In the genomic region with DNA sequence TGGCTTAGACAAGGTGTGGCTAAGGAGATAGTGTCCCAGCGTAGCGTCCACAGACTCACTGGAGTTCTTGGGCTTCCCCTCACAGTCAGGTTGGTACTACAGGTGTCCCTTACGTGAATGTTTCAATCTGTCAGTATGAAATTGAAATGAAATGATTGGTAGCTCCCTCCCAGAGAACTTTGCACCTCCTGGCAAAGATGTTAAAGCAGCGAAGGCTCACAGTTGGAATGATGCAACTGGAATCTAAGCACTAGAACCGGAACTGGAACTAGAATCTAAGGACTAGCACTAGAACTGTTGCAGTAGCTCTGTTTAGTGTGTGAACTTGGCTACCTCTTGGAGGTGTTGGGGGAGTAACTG, we compare ENCODE assay signal across 8 cellular contexts. TPM values are rescaled to one million over a fixed set of nuclear protein-coding genes. Genes with fewer than 3 reads are reported as not detected.
DNase-seq lines count a peak whose midpoint lies in the region; ATAC-seq and TF ChIP-seq lines count a peak whose summit lies in the region.

No MANE protein-coding gene starts in this region.

- H3K9me3 Mint-ChIP-seq in WTC11, result no peaks in the 10 kb centered on the region

- H3K9ac ChIP-seq in iPS-18a (ENCODE audit: low read length), result no peak overlapping the region

- no peaks in the 10 kb centered on the region for H3K27me3 ChIP-seq in left ventricle myocardium inferior (ENCODE audit: low read depth)
- no peaks in the 10 kb centered on the region for H3K27me3 ChIP-seq in iPS-18a (ENCODE audit: control insufficient read depth, insufficient read depth, low read length)
- H3K27me3 ChIP-seq in thoracic aorta (replicated peaks; ENCODE audit: insufficient read depth), result no peaks in the 10 kb centered on the region

- peaks cover 6% of the 10 kb centered on the region for H3K36me3 Mint-ChIP-seq in WTC11

- H3K27ac Mint-ChIP-seq in WTC11, result peak overlapping the region; percentile 95

- H3K9me3 ChIP-seq in left ventricle myocardium inferior (replicated peaks), result no peaks in the 10 kb centered on the region
- H3K9me3 ChIP-seq in iPS-18a (ENCODE audit: control insufficient read depth, low read depth, low read length), result no peaks in the 10 kb centered on the region
- no peaks in the 10 kb centered on the region for H3K9me3 ChIP-seq in thoracic aorta

- peak overlapping the region; percentile 87 for H3K4me3 ChIP-seq in left ventricle myocardium inferior
- peak overlapping the region; percentile 97 for H3K4me3 ChIP-seq in iPS-18a (ENCODE audit: low read length)
- peak overlapping the region; percentile 96 for H3K4me3 ChIP-seq in thoracic aorta

- H3K4me1 ChIP-seq in left ventricle myocardium inferior (peaks cover 86% of the 10 kb centered on the region), iPS-18a (ENCODE audit: control insufficient read depth, low read depth, low read length) (peaks cover 13% of the 10 kb centered on the region), thoracic aorta (ENCODE audit: control insufficient read depth in 1 of 2, low read depth in 2 of 2) (peaks cover 15 to 36% of the 10 kb centered on the region in 2 donors)

- H3K27ac ChIP-seq in left ventricle myocardium inferior (replicated peaks) (peak overlapping the region; percentile 92), iPS-18a (ENCODE audit: low read length) (no peak overlapping the region), thoracic aorta (no peak overlapping the region)

- CTCF ChIA-PET in WTC11 (lab: Charles Lee), result interaction anchor here (1.1 to 3.1 kb wide), 2 partner anchors 53 to 369 kb away, joined by 3 to 24 read pairs; a partner anchor contains a TSS

- H3K4me3 Mint-ChIP-seq in WTC11, result peak overlapping the region; percentile 98

- H3K4me1 Mint-ChIP-seq in WTC11, result peaks cover 26% of the 10 kb centered on the region

- intact Hi-C loops in left ventricle myocardium inferior (cut with micrococcal nuclease), result no loop called here
- intact Hi-C loops in Right ventricle myocardium superior (cut with DNase I), result no loop called here

- ATAC-seq in Right ventricle myocardium superior (ENCODE audit: poor library complexity) (no peak), WTC11 (no peak), thoracic aorta (ENCODE audit: insufficient number of reproducible peaks, low FRiP score, low read depth) (no peak), GM18505 (IDR thresholded peaks at IDR 0.05; ENCODE audit: unreplicated experiment) (no peak)

- H3K36me3 ChIP-seq in left ventricle myocardium inferior (peaks cover 7% of the 10 kb centered on the region), iPS-18a (ENCODE audit: control insufficient read depth, low read depth, low read length) (peaks cover 5% of the 10 kb centered on the region), thoracic aorta (no peaks in the 10 kb centered on the region)

- DNase-seq in left ventricle myocardium inferior, result no peak
- DNase-seq in Right ventricle myocardium superior, result no peak
- DNase-seq in WTC11 (ENCODE audit: low spot score), result no peak
- no peak for DNase-seq in thoracic aorta (ENCODE audit: low spot score)
- DNase-seq in T1000 (lab: John Stamatoyannopoulos, UW), result no peak
- DNase-seq in 8988T, result no peak

- POLR2A ChIA-PET in WTC11 (lab: Charles Lee), result interaction anchor here (0.6 to 2.4 kb wide), 2 partner anchors 19 to 72 kb away, joined by 3 to 18 read pairs; a partner anchor contains a TSS

- TF ChIP-seq CTCF in left ventricle myocardium inferior (IDR thresholded peaks at IDR 0.05; ENCODE audit: borderline replicate concordance) (no peak), WTC11 (IDR thresholded peaks at IDR 0.05) (no peak), thoracic aorta (IDR thresholded peaks at IDR 0.05) (no peak)

- H3K27me3 Mint-ChIP-seq in WTC11 (ENCODE audit: low read depth), result no peaks in the 10 kb centered on the region

- no peak for TF ChIP-seq POLR2A in GM18505 (IDR thresholded peaks at IDR 0.05; ENCODE audit: borderline replicate concordance, extremely low read depth, insufficient read depth, insufficient read length)

TF ChIP-seq in WTC11, 78 proteins besides CTCF, POLR2A, EP300 and RAD21:
- TF ChIP-seq, protein P1, sequence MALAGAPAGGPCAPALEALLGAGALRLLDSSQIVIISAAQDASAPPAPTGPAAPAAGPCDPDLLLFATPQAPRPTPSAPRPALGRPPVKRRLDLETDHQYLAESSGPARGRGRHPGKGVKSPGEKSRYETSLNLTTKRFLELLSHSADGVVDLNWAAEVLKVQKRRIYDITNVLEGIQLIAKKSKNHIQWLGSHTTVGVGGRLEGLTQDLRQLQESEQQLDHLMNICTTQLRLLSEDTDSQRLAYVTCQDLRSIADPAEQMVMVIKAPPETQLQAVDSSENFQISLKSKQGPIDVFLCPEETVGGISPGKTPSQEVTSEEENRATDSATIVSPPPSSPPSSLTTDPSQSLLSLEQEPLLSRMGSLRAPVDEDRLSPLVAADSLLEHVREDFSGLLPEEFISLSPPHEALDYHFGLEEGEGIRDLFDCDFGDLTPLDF (CRISPR knock-in tag; IDR thresholded peaks at IDR 0.05), result no peak
- TF ChIP-seq CREM (CRISPR knock-in tag; IDR thresholded peaks at IDR 0.05) (no peak), HMGA2 (CRISPR knock-in tag; IDR thresholded peaks at IDR 0.05) (no peak), GABPB1 (CRISPR knock-in tag; IDR thresholded peaks at IDR 0.05) (peak; percentile 97), IRF2 (CRISPR knock-in tag; IDR thresholded peaks at IDR 0.05; ENCODE audit: borderline replicate concordance, low read depth) (no peak), ZNF416 (CRISPR knock-in tag; IDR thresholded peaks at IDR 0.05) (no peak)
- TF ChIP-seq, protein P2, sequence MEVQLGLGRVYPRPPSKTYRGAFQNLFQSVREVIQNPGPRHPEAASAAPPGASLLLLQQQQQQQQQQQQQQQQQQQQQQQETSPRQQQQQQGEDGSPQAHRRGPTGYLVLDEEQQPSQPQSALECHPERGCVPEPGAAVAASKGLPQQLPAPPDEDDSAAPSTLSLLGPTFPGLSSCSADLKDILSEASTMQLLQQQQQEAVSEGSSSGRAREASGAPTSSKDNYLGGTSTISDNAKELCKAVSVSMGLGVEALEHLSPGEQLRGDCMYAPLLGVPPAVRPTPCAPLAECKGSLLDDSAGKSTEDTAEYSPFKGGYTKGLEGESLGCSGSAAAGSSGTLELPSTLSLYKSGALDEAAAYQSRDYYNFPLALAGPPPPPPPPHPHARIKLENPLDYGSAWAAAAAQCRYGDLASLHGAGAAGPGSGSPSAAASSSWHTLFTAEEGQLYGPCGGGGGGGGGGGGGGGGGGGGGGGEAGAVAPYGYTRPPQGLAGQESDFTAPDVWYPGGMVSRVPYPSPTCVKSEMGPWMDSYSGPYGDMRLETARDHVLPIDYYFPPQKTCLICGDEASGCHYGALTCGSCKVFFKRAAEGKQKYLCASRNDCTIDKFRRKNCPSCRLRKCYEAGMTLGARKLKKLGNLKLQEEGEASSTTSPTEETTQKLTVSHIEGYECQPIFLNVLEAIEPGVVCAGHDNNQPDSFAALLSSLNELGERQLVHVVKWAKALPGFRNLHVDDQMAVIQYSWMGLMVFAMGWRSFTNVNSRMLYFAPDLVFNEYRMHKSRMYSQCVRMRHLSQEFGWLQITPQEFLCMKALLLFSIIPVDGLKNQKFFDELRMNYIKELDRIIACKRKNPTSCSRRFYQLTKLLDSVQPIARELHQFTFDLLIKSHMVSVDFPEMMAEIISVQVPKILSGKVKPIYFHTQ (CRISPR knock-in tag; IDR thresholded peaks at IDR 0.05), result no peak
- TF ChIP-seq, protein P3, sequence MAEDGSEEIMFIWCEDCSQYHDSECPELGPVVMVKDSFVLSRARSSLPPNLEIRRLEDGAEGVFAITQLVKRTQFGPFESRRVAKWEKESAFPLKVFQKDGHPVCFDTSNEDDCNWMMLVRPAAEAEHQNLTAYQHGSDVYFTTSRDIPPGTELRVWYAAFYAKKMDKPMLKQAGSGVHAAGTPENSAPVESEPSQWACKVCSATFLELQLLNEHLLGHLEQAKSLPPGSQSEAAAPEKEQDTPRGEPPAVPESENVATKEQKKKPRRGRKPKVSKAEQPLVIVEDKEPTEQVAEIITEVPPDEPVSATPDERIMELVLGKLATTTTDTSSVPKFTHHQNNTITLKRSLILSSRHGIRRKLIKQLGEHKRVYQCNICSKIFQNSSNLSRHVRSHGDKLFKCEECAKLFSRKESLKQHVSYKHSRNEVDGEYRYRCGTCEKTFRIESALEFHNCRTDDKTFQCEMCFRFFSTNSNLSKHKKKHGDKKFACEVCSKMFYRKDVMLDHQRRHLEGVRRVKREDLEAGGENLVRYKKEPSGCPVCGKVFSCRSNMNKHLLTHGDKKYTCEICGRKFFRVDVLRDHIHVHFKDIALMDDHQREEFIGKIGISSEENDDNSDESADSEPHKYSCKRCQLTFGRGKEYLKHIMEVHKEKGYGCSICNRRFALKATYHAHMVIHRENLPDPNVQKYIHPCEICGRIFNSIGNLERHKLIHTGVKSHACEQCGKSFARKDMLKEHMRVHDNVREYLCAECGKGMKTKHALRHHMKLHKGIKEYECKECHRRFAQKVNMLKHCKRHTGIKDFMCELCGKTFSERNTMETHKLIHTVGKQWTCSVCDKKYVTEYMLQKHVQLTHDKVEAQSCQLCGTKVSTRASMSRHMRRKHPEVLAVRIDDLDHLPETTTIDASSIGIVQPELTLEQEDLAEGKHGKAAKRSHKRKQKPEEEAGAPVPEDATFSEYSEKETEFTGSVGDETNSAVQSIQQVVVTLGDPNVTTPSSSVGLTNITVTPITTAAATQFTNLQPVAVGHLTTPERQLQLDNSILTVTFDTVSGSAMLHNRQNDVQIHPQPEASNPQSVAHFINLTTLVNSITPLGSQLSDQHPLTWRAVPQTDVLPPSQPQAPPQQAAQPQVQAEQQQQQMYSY (CRISPR knock-in tag; IDR thresholded peaks at IDR 0.05), result no peak
TF ChIP-seq in WTC11: peak in this region for 1.

RNA-seq across cellular contexts. Expression of a gene that starts 1.1 kb away (rescaled TPM):
- 12.6 TPM for total RNA-seq in left ventricle myocardium inferior
- 9.4 TPM for total RNA-seq in Right ventricle myocardium superior
- total RNA-seq in WTC11 (2021), result 41.6 to 43.9 TPM (median 43.6 TPM) in 3 replicates
- total RNA-seq in thoracic aorta, result 10 to 100 TPM; 11.0 to 11.5 TPM

RNA-seq across cellular contexts. Expression of a gene that starts 1.4 kb away (rescaled TPM):
- total RNA-seq in left ventricle myocardium inferior (19.0 TPM), Right ventricle myocardium superior (18.1 TPM), WTC11 (2021) (13.5 to 14.9 TPM (median 13.9 TPM) in 3 replicates), thoracic aorta (10 to 100 TPM; 23.3 to 26.4 TPM)

RNA-seq across cellular contexts. Expression of a gene that starts 52.9 kb away (rescaled TPM):
- 37.0 TPM for total RNA-seq in left ventricle myocardium inferior
- 40.1 TPM for total RNA-seq in Right ventricle myocardium superior
- 36.9 to 39.8 TPM (median 37.0 TPM) in 3 replicates for total RNA-seq in WTC11 (2021)
- total RNA-seq in thoracic aorta, result 10 to 100 TPM; 18.4 to 18.6 TPM

RNA-seq across cellular contexts. Expression of a gene that starts 53.0 kb away (rescaled TPM):
- total RNA-seq in left ventricle myocardium inferior, result 11.2 TPM
- 11.0 TPM for total RNA-seq in Right ventricle myocardium superior
- total RNA-seq in WTC11 (2021), result 29.0 to 32.4 TPM (median 30.4 TPM) in 3 replicates
- 10 to 100 TPM; 20.6 to 23.6 TPM for total RNA-seq in thoracic aorta
